Comparison of ENCODE assay signal across 9 cellular contexts in genomic region chr14:70955543-70956480, GRCh38. TPM values are rescaled to one million over a fixed set of nuclear protein-coding genes. Genes with fewer than 3 reads are reported as not detected.
DNase-seq lines count a peak whose midpoint lies in the region; ATAC-seq, FAIRE-seq and TF ChIP-seq lines count a peak whose summit lies in the region.
"Had no signal": no experiment of that assay in that cellular context is flagged by ENCODE, and none has a peak within 500 bp of the region (broad histone marks: within the 10 kb centered on the region; RNA-seq: fewer than 3 reads in every experiment).

No MANE protein-coding gene starts in this region.

- H3K27me3 ChIP-seq in neural cell (ENCODE audit: insufficient read depth, low read depth, low read length) = no peaks in the 10 kb centered on the region

- H3K4me2 ChIP-seq in neural cell (ENCODE audit: low read length) = no peak overlapping the region

- no peak overlapping the region for H3K27ac ChIP-seq in neural cell (ENCODE audit: low read length)

- no peak for TF ChIP-seq EP300 in neural cell (conservative IDR thresholded peaks at IDR 0.05; ENCODE audit: poor library complexity, severe bottlenecking)

- H2AFZ ChIP-seq in neural cell (ENCODE audit: low read depth, low read length) = no peak overlapping the region

- FAIRE-seq in GM18507 (lab: Jason Lieb, UNC) = peak; percentile 77

- peaks cover 3% of the 10 kb centered on the region for H3K36me3 ChIP-seq in neural cell (ENCODE audit: insufficient read depth, low read length)

- TF ChIP-seq RAD21 in neural cell (conservative IDR thresholded peaks at IDR 0.05) = peak; percentile 76

- H3K9me3 ChIP-seq in neural cell (ENCODE audit: low read length) = no peaks in the 10 kb centered on the region

- peak; percentile 69 for TF ChIP-seq CTCF in neural cell (IDR thresholded peaks at IDR 0.05; ENCODE audit: poor library complexity, severe bottlenecking)

- peak; percentile 34 for DNase-seq in Ammon's horn (ENCODE audit: low spot score)
- no peak for DNase-seq in GM18507 (ENCODE audit: extremely low spot score, insufficient read length, low read depth)
- peak; percentile 21 for DNase-seq in SW480 (ENCODE audit: low spot score)
- peak; percentile 61 for DNase-seq in dermis blood vessel endothelial cell
- no peak for DNase-seq in retina
- DNase-seq: left cardiac atrium had no signal

- no peaks in the 10 kb centered on the region for H3F3A ChIP-seq in neural cell (ENCODE audit: insufficient read depth, low read length, poor library complexity, severe bottlenecking)

- no peaks in the 10 kb centered on the region for H3K9me2 ChIP-seq in neural cell (ENCODE audit: insufficient read depth, low read length)

- no peak overlapping the region for H3K4me3 ChIP-seq in neural cell (ENCODE audit: low read length)

- ATAC-seq in HG02840 (IDR thresholded peaks at IDR 0.05; ENCODE audit: low FRiP score, unreplicated experiment) (no peak), GM18511 (IDR thresholded peaks at IDR 0.05; ENCODE audit: unreplicated experiment) (no peak)

- peaks cover 8% of the 10 kb centered on the region for H3K79me2 ChIP-seq in neural cell (replicated peaks; ENCODE audit: insufficient read depth, low read length)

- no peaks in the 10 kb centered on the region for H4K20me1 ChIP-seq in neural cell (ENCODE audit: insufficient read depth)

- no peak overlapping the region for H3K9ac ChIP-seq in neural cell (ENCODE audit: low read length)

TF ChIP-seq in neural cell, 6 proteins besides CTCF, POLR2A, EP300 and RAD21:
- no peak for TF ChIP-seq POLR2AphosphoS5 (IDR thresholded peaks at IDR 0.05)
- TF ChIP-seq REST (IDR thresholded peaks at IDR 0.05; ENCODE audit: borderline replicate concordance) = no peak
- no peak for TF ChIP-seq EZH2 (IDR thresholded peaks at IDR 0.05; ENCODE audit: borderline replicate concordance, insufficient read depth, low read length, poor library complexity, severe bottlenecking)
- TF ChIP-seq SMC3 (conservative IDR thresholded peaks at IDR 0.05; ENCODE audit: poor library complexity) = peak; percentile 67

RNA-seq across cellular contexts. Expression of gene PCNX1, which starts 48.6 kb away (rescaled TPM):
- total RNA-seq in dermis blood vessel endothelial cell = 33.4 and 49.0 TPM in 2 replicates
- polyA plus RNA-seq in neural cell = 21.7 and 23.7 TPM in 2 replicates
- 126 and 141 TPM in 2 replicates for polyA minus RNA-seq in neural cell

Comparison
In these comparisons a context has a peak if more than half of its experiments do, and no peak if none do; other contexts are left out.
1. DNase-seq: peak in Ammon's horn (single experiment), SW480 (single experiment) and dermis blood vessel endothelial cell (single experiment); none in GM18507 (single experiment) and retina (single experiment).